1 cellular context compared by ENCODE assay signal in genomic region chr5:86137297-86137696, GRCh38.
TF ChIP-seq lines count a peak whose summit lies in the region.

No MANE protein-coding gene starts in this region.

TF ChIP-seq in K562, 482 proteins besides CTCF, POLR2A, EP300 and RAD21 (continued from another document):
- TF ChIP-seq REST (CRISPR knock-in tag; IDR thresholded peaks at IDR 0.05; ENCODE audit: low read depth) (no peak), MAFF (IDR thresholded peaks at IDR 0.05; ENCODE audit: low read length) (peak; percentile 22), ZNF316 (IDR thresholded peaks at IDR 0.05) (peak; percentile 41; the same call in 1 of the 2 replicates), NFE2L1 (tag; IDR thresholded peaks at IDR 0.05; ENCODE audit: borderline replicate concordance, low read depth) (peak; percentile 47; the same call in 1 of the 2 replicates), WHSC1 (IDR thresholded peaks at IDR 0.05; ENCODE audit: low read length) (no peak), GABPA (tag; conservative IDR thresholded peaks at IDR 0.05; ENCODE audit: low read depth) (no peak), HSF4 (CRISPR knock-in tag; IDR thresholded peaks at IDR 0.05; ENCODE audit: borderline replicate concordance) (no peak), KDM2B (CRISPR knock-in tag; IDR thresholded peaks at IDR 0.05) (no peak), NFE2 (IDR thresholded peaks at IDR 0.05; ENCODE audit: low read depth) (peak; percentile 21; the same call in 1 of the 2 replicates), NR2C1 (IDR thresholded peaks at IDR 0.05) (no peak), NR2C1 (tag; IDR thresholded peaks at IDR 0.05) (no peak), ZNF57 (CRISPR knock-in tag; IDR thresholded peaks at IDR 0.05) (no peak), MAFG (tag; conservative IDR thresholded peaks at IDR 0.05) (peak; percentile 59), MCM2 (IDR thresholded peaks at IDR 0.05; ENCODE audit: low read depth) (no peak)
TF ChIP-seq in K562: peak in this region for 5.
